In the genomic region with DNA sequence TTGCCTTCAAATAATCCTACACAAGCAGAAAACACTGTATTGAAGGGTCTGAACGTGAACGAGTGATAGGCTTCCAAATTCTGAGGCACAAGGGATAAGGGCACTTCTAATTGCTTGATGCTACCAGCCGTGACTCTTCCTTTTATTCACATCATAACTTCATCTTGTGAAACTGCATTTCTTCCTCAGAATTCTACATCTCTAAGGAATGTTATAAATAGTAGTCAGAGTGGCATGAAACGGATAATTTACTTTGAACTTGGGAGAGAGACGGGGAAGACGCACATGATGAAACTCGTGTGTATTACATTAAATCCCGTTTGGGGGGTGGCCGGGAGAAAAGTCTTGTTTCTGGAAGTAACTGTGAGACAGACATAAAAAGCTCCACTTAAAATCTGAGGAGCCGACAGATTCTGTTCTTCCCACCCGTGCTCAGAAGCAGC, we compare ENCODE assay signal across 8 cellular contexts. TPM values are rescaled to one million over a fixed set of nuclear protein-coding genes. Genes with fewer than 3 reads are reported as not detected.
DNase-seq lines count a peak whose midpoint lies in the region; ATAC-seq and TF ChIP-seq lines count a peak whose summit lies in the region.

No MANE protein-coding gene starts in this region.

- DNase-seq in NCI-H146 treated with DMSO at 0.1 percent for 48 hours (lab: John Stamatoyannopoulos, UW; ENCODE audit: unreplicated experiment) (peak; percentile 59), NCI-H146 (lab: John Stamatoyannopoulos, UW) (no peak), NCI-H2227 (lab: John Stamatoyannopoulos, UW; ENCODE audit: unreplicated experiment) (peak; percentile 36), choroid plexus epithelial cell (ENCODE audit: low read depth) (peak; percentile 64), mesothelial cell of epicardium (ENCODE audit: low spot score in 2 of 2, unreplicated experiment in 2 of 2) (no peak), GDM1 (lab: John Stamatoyannopoulos, UW) (no peak)

- peaks cover 37% of the 10 kb centered on the region for H3K4me1 Mint-ChIP-seq in mesothelial cell of epicardium

- peaks cover 26% of the 10 kb centered on the region for H3K36me3 Mint-ChIP-seq in mesothelial cell of epicardium

- TF ChIP-seq CTCF in choroid plexus epithelial cell (conservative IDR thresholded peaks at IDR 0.05; ENCODE audit: low read depth, low read length) (no peak), mesothelial cell of epicardium (IDR thresholded peaks at IDR 0.05; ENCODE audit: unreplicated experiment) (no peak)

- H3K4me3 ChIP-seq in choroid plexus epithelial cell (ENCODE audit: low read depth, low read length) = peak overlapping the region; percentile 79

- peaks cover 12% of the 10 kb centered on the region for H3K9me3 Mint-ChIP-seq in mesothelial cell of epicardium

- ATAC-seq in GM18858 (IDR thresholded peaks at IDR 0.05; ENCODE audit: unreplicated experiment) (no peak), HG02938 (IDR thresholded peaks at IDR 0.05; ENCODE audit: unreplicated experiment) (no peak)

- H3K27me3 Mint-ChIP-seq in mesothelial cell of epicardium (ENCODE audit: low read depth) = no peaks in the 10 kb centered on the region

- peak overlapping the region; percentile 90 for H3K27ac Mint-ChIP-seq in mesothelial cell of epicardium

- peak overlapping the region; percentile 77 for H3K4me3 Mint-ChIP-seq in mesothelial cell of epicardium

RNA-seq across cellular contexts. Expression of a gene that starts 0.8 kb away (rescaled TPM):
- 102 to 111 TPM (median 103 TPM) in 3 replicates for total RNA-seq in mesothelial cell of epicardium

Comparison
In these comparisons a context has a peak if more than half of its experiments do, and no peak if none do; other contexts are left out.
1. DNase-seq: peak in NCI-H146 treated with DMSO at 0.1 percent for 48 hours (single experiment), NCI-H2227 (single experiment) and choroid plexus epithelial cell (single experiment); none in NCI-H146 (single experiment), mesothelial cell of epicardium (0 of 2) and GDM1 (single experiment).